In the genomic region with DNA sequence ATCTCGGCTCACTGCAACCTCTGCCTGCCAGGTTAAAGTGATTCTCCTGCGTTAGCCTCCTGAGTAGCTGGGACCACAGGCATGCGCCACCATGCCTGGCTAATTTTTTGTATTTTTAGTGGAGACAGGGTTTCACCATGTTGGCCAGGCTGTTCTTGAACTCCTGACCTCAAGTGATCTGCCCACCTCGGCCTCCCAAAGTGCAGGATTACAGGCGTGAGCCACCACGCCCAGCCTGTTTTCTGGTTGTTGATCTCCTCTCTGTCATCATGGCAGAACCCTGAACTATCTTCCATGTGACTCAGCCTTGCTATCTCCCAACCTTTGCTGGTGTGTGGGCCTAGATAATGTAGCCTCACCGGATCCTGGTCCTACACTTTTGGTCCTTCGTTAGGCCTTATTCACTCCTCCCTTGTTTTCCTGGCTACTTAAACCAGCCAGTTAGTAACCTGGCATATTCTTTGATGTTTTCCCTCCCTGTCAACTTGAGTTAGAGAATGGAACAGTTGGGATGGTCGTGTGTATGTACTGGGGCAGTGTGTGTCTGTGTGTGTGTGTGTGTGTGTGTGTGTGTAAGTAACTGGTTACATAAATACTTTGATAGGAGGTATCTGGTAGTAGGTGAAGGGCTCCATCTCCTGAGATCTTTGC, we compare ENCODE assay signal across 9 cellular contexts. TPM values are rescaled to one million over a fixed set of nuclear protein-coding genes. Genes with fewer than 3 reads are reported as not detected.
"Had no signal": no experiment of that assay in that cellular context is flagged by ENCODE, and none has a peak within 500 bp of the region (broad histone marks: within the 10 kb centered on the region; RNA-seq: fewer than 3 reads in every experiment).

No MANE protein-coding gene starts in this region.

RNA-seq across cellular contexts. Expression of a gene that starts 22.8 kb away (rescaled TPM):
- total RNA-seq: neural crest cell, osteocyte, pulmonary artery endothelial cell, smooth muscle cell, suprapubic skin, transverse colon, upper lobe of right lung had no signal
- polyA plus RNA-seq: pancreas, smooth muscle cell, urinary bladder had no signal
